In the genomic region with DNA sequence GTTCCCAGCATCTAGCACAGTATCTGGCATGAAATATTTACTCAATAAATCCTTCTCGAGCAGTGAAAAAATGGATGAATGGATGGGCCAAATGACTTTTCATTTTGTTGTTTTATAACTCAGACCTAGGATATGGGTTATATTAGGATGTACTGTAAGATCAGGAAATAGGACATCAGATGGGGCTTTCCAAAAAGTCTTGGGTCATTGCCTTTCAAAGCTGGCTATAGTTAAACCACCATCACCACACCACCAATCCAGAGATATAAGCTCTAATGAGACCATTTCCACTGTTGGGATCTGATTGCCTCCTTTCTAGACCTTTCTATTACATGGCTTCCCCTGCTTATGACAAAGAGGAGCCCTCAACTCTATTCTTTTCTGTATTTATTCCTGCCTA, we compare ENCODE assay signal across 21 cellular contexts.
DNase-seq lines count a peak whose midpoint lies in the region; ATAC-seq and TF ChIP-seq lines count a peak whose summit lies in the region.
"Had no signal": no experiment of that assay in that cellular context is flagged by ENCODE, and none has a peak within 500 bp of the region (broad histone marks: within the 10 kb centered on the region; RNA-seq: fewer than 3 reads in every experiment).

No MANE protein-coding gene starts in this region.

- no peak for TF ChIP-seq CTCF in PC-9 (conservative IDR thresholded peaks at IDR 0.05)

- H4K20me1 ChIP-seq in BLaER1: no peaks in the 10 kb centered on the region
- no peaks in the 10 kb centered on the region for H4K20me1 ChIP-seq in PC-9 (ENCODE audit: insufficient read depth)

- H3K4me1 ChIP-seq in BLaER1 (peaks cover 95% of the 10 kb centered on the region), PC-9 (replicated peaks; ENCODE audit: insufficient read depth) (peaks cover 21% of the 10 kb centered on the region), neuron (ENCODE audit: insufficient read depth, low read length) (peaks cover 1% of the 10 kb centered on the region)

- intact Hi-C loops in PC-9 (cut with micrococcal nuclease; ENCODE audit: unreplicated experiment): no loop called here

- no peak overlapping the region for H3K4me3 ChIP-seq in BLaER1
- no peak overlapping the region for H3K4me3 ChIP-seq in PC-9
- H3K4me3 ChIP-seq in neuron (ENCODE audit: low read length): no peak overlapping the region
- H3K4me3 ChIP-seq: K562, SK-N-MC had no signal

- H3K27me3 ChIP-seq in BLaER1 (no peaks in the 10 kb centered on the region), PC-9 (ENCODE audit: insufficient read depth, low read depth) (no peaks in the 10 kb centered on the region), neuron (ENCODE audit: insufficient read depth, low read length) (no peaks in the 10 kb centered on the region)

- H3K9me3 ChIP-seq in BLaER1: no peaks in the 10 kb centered on the region
- no peaks in the 10 kb centered on the region for H3K9me3 ChIP-seq in PC-9 (ENCODE audit: insufficient read depth, low read depth)
- no peaks in the 10 kb centered on the region for H3K9me3 ChIP-seq in neuron (ENCODE audit: low read length)

- DNase-seq in PC-9: no peak
- no peak for DNase-seq in COLO668 (lab: John Stamatoyannopoulos, UW; ENCODE audit: unreplicated experiment)
- no peak for DNase-seq in NCI-H446 (lab: John Stamatoyannopoulos, UW)
- no peak for DNase-seq in HuH-7.5 (ENCODE audit: low spot score)
- DNase-seq: Calu3; CD8-positive, alpha-beta T cell; DMS153; DND-41; Kasumi-1; NCI-H1105; NCI-H1436 treated with DMSO at 0.1 percent for 48 hours; NCI-H187 treated with DMSO at 0.1 percent for 48 hours; NCI-H82; SIG-M5 had no signal

- no peaks in the 10 kb centered on the region for H3K36me3 ChIP-seq in BLaER1
- H3K36me3 ChIP-seq in PC-9 (ENCODE audit: low read depth): no peaks in the 10 kb centered on the region
- no peaks in the 10 kb centered on the region for H3K36me3 ChIP-seq in neuron (ENCODE audit: insufficient read depth, low read length)

- peak overlapping the region; percentile 74 for H3K4me2 ChIP-seq in BLaER1
- H3K4me2 ChIP-seq in PC-9: 0 out of 2 replicates have a peak overlapping the region, but pooled peaks have one; percentile 15

- H3K9ac ChIP-seq in BLaER1: no peak overlapping the region

- no TSS peak for BruUV-seq in PC-9 (replicated peaks; lab: Mats Ljungman, UMichigan)

- POLR2A ChIA-PET in PC-9 (lab: Charles Lee; ENCODE audit: unreplicated experiment): no interaction called here

- H2AFZ ChIP-seq in PC-9: no peak overlapping the region
- peak overlapping the region; percentile 26 for H2AFZ ChIP-seq in neuron (ENCODE audit: low read depth, low read length)

- no peaks in the 10 kb centered on the region for H3K9me2 ChIP-seq in PC-9 (ENCODE audit: insufficient read depth)

- H3K27ac ChIP-seq in BLaER1 (no peak overlapping the region), PC-9 (no peak overlapping the region)
- H3K27ac ChIP-seq: C4-2B, SK-N-MC had no signal

- ATAC-seq in GM18502 (IDR thresholded peaks at IDR 0.05; ENCODE audit: poor library complexity, unreplicated experiment): peak; percentile 41
- ATAC-seq: CD8-positive, alpha-beta T cell; HepG2; K562 had no signal

- H3F3A ChIP-seq in PC-9 (ENCODE audit: insufficient read depth, low read depth): no peaks in the 10 kb centered on the region

- H3K79me2 ChIP-seq in PC-9 (ENCODE audit: low read depth): no peaks in the 10 kb centered on the region

- CTCF ChIA-PET in PC-9 (lab: Charles Lee): no interaction called here
